In the genomic region with DNA sequence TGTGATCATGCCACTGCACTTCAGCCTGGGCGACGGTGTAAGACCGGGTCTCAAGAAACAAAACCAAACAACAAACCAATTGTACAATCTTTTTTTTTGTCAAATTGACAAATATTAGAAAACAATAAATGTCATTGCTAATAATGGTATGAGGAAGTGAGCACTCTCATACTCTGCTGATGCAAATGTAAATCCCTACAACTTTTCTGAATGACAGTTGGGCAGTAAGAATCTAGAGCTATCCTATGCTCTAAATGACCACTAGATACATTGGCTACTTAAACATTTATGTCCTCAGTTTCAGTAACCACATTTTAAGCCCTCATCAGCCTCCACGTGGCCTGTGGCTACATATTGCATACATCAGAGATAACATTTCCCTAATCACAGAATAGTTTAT, we compare ENCODE assay signal across 35 cellular contexts.
DNase-seq lines count a peak whose midpoint lies in the region; ATAC-seq, FAIRE-seq and TF ChIP-seq lines count a peak whose summit lies in the region.
"Had no signal": no experiment of that assay in that cellular context is flagged by ENCODE, and none has a peak within 500 bp of the region (broad histone marks: within the 10 kb centered on the region; RNA-seq: fewer than 3 reads in every experiment).

No MANE protein-coding gene starts in this region.

- H3K36me3 Mint-ChIP-seq in activated T-helper 17 cell treated with anti-CD3 and anti-CD28 coated beads, Interleukin-2, amount 50 U/mL, for 72 hours (ENCODE audit: low read depth): no peaks in the 10 kb centered on the region

- no peak overlapping the region for H3K27ac Mint-ChIP-seq in activated T-helper 17 cell treated with anti-CD3 and anti-CD28 coated beads, Interleukin-2, amount 50 U/mL, for 72 hours
- H3K27ac Mint-ChIP-seq: activated CD4-positive, alpha-beta memory T cell treated with anti-CD3 and anti-CD28 coated beads, Interleukin-2, amount 10 ng/mL, durations not matched to agents 7 days and 5 days; effector memory CD8-positive, alpha-beta T cell; stimulated activated naive CD8-positive, alpha-beta T cell treated with anti-CD3 and anti-CD28 coated beads, Interleukin-15, amount 100 ng/mL, for 72 hours had no signal

- TF ChIP-seq EP300 in A549 (IDR thresholded peaks at IDR 0.05): no peak

- no peaks in the 10 kb centered on the region for H3K4me1 Mint-ChIP-seq in activated T-helper 17 cell treated with anti-CD3 and anti-CD28 coated beads, Interleukin-2, amount 50 U/mL, for 72 hours
- H3K4me1 Mint-ChIP-seq: activated CD4-positive, alpha-beta memory T cell treated with anti-CD3 and anti-CD28 coated beads, Interleukin-2, amount 10 ng/mL, durations not matched to agents 7 days and 5 days; central memory CD8-positive, alpha-beta T cell; stimulated activated naive CD8-positive, alpha-beta T cell treated with anti-CD3 and anti-CD28 coated beads, Interleukin-15, amount 100 ng/mL, for 72 hours had no signal

- 61% methylated on average over 4 of the region's 4 CpGs for WGBS in A549 (ENCODE audit: missing lambda C conversion rate)

- no peaks in the 10 kb centered on the region for H3K4me1 ChIP-seq in A549
- H3K4me1 ChIP-seq: body of pancreas, left ventricle myocardium inferior had no signal

- POLR2A ChIA-PET in A549 (lab: Yijun Ruan, JAX): no interaction called here

- H3K9me3 Mint-ChIP-seq in activated T-helper 17 cell treated with anti-CD3 and anti-CD28 coated beads, Interleukin-2, amount 50 U/mL, for 72 hours: no peaks in the 10 kb centered on the region
- H3K9me3 Mint-ChIP-seq: activated CD4-positive, alpha-beta memory T cell treated with anti-CD3 and anti-CD28 coated beads, Interleukin-2, amount 10 ng/mL, durations not matched to agents 7 days and 5 days; central memory CD8-positive, alpha-beta T cell; effector memory CD8-positive, alpha-beta T cell; stimulated activated naive CD8-positive, alpha-beta T cell treated with anti-CD3 and anti-CD28 coated beads, Interleukin-15, amount 100 ng/mL, for 72 hours had no signal

- no peak overlapping the region for H3K4me3 Mint-ChIP-seq in activated T-helper 17 cell treated with anti-CD3 and anti-CD28 coated beads, Interleukin-2, amount 50 U/mL, for 72 hours
- H3K4me3 Mint-ChIP-seq: activated CD4-positive, alpha-beta memory T cell treated with anti-CD3 and anti-CD28 coated beads, Interleukin-2, amount 10 ng/mL, durations not matched to agents 7 days and 5 days; central memory CD8-positive, alpha-beta T cell; effector memory CD8-positive, alpha-beta T cell; stimulated activated naive CD8-positive, alpha-beta T cell treated with anti-CD3 and anti-CD28 coated beads, Interleukin-15, amount 100 ng/mL, for 72 hours had no signal

- in situ Hi-C loops in ACHN (cut with HindIII; ENCODE audit: low pct_ligation_motif_present, low pct_unique_long_range_greater_than_20kb, low sequenced_read_pairs): no loop called here

- no peak for FAIRE-seq in A549 (lab: Jason Lieb, UNC)
- FAIRE-seq: urothelium cell line had no signal

- H3K4me3 ChIP-seq in A549: no peak overlapping the region
- H3K4me3 ChIP-seq: body of pancreas, left ventricle myocardium inferior, ovary, skin epidermis, thoracic aorta had no signal

- H3K9me3 ChIP-seq in A549: no peaks in the 10 kb centered on the region
- H3K9me3 ChIP-seq: body of pancreas, left ventricle myocardium inferior, ovary, thoracic aorta had no signal

- no peak overlapping the region for H3K4me2 ChIP-seq in A549

- DNase-seq in A549 (ENCODE audit: low read depth in 1 of 2, low spot score in 1 of 2) (no peak), SIG-M5 treated with dmso at 0.1 percent for 504 hours (lab: John Stamatoyannopoulos, UW; ENCODE audit: unreplicated experiment) (no peak), ACHN (no peak)
- no peak for DNase-seq in stimulated activated CD4-positive, alpha-beta T cell treated with anti-CD3 and anti-CD28 coated beads, Interleukin-12 subunit alpha, Interleukin-12 subunit beta, amount 100 ng/mL, for 4 hours
- DNase-seq: activated CD4-positive, alpha-beta memory T cell treated with anti-CD3 and anti-CD28 coated beads, Interleukin-2, amount 10 ng/mL, durations not matched to agents 7 days and 5 days; activated CD4-positive, alpha-beta T cell treated with anti-CD3 and anti-CD28 coated beads for 1 hour; activated CD8-positive, alpha-beta memory T cell treated with anti-CD3 and anti-CD28 coated beads, Interleukin-2, amount 50 U/mL, for 4 hours; activated naive CD4-positive, alpha-beta T cell treated with Interleukin-2 at 50 U/mL for 16 hours; body of pancreas; COR-L47; DMS53; effector memory CD8-positive, alpha-beta T cell; GOT3; islet precursor cell; Karpas-422; left ventricle myocardium inferior; mesenchymal stem cell; NCI-H1436; NCI-H345; NCI-H748 treated with DMSO at 0.1 percent for 48 hours; ovary; Right ventricle myocardium superior; stimulated activated naive CD8-positive, alpha-beta T cell treated with anti-CD3 and anti-CD28 coated beads, Interleukin-15, amount 100 ng/mL, for 72 hours; T-helper 2 cell had no signal

- no peak for TF ChIP-seq RAD21 in A549 (conservative IDR thresholded peaks at IDR 0.05 in 1 of 2, IDR thresholded peaks at IDR 0.05 in 1 of 2)

- CTCF ChIA-PET in A549 (lab: Yijun Ruan, JAX): no interaction called here

- no peaks in the 10 kb centered on the region for H3K27me3 Mint-ChIP-seq in activated T-helper 17 cell treated with anti-CD3 and anti-CD28 coated beads, Interleukin-2, amount 50 U/mL, for 72 hours
- H3K27me3 Mint-ChIP-seq: activated CD4-positive, alpha-beta memory T cell treated with anti-CD3 and anti-CD28 coated beads, Interleukin-2, amount 10 ng/mL, durations not matched to agents 7 days and 5 days; central memory CD8-positive, alpha-beta T cell; effector memory CD8-positive, alpha-beta T cell; stimulated activated naive CD8-positive, alpha-beta T cell treated with anti-CD3 and anti-CD28 coated beads, Interleukin-15, amount 100 ng/mL, for 72 hours had no signal

- no peak for TF ChIP-seq POLR2A in A549 (IDR thresholded peaks at IDR 0.05; ENCODE audit: low read length)

- no peak overlapping the region for H3K27ac ChIP-seq in A549
- H3K27ac ChIP-seq: 22Rv1, body of pancreas, C4-2B, left ventricle myocardium inferior, ovary, skin epidermis, thoracic aorta had no signal

- ATAC-seq in A549 (no peak), GM19395 (IDR thresholded peaks at IDR 0.05; ENCODE audit: unreplicated experiment) (peak; percentile 80), HG02884 (IDR thresholded peaks at IDR 0.05; ENCODE audit: unreplicated experiment) (peak; percentile 50), HG03378 (IDR thresholded peaks at IDR 0.05; ENCODE audit: unreplicated experiment) (peak; percentile 58)
- no peak for ATAC-seq in activated T-helper 17 cell treated with anti-CD3 and anti-CD28 coated beads, Interleukin-2, amount 50 U/mL, for 72 hours (replicated peaks)
- ATAC-seq: body of pancreas; effector memory CD8-positive, alpha-beta T cell; Panc1; stimulated activated naive CD8-positive, alpha-beta T cell treated with anti-CD3 and anti-CD28 coated beads, Interleukin-15, amount 100 ng/mL, for 72 hours had no signal

- TF ChIP-seq CTCF in A549 (IDR thresholded peaks at IDR 0.05): no peak

TF ChIP-seq in A549, 52 proteins besides CTCF, POLR2A, EP300 and RAD21:
- TF ChIP-seq, protein P1, sequence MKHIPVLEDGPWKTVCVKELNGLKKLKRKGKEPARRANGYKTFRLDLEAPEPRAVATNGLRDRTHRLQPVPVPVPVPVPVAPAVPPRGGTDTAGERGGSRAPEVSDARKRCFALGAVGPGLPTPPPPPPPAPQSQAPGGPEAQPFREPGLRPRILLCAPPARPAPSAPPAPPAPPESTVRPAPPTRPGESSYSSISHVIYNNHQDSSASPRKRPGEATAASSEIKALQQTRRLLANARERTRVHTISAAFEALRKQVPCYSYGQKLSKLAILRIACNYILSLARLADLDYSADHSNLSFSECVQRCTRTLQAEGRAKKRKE (CRISPR knock-in tag; IDR thresholded peaks at IDR 0.05; ENCODE audit: low read depth): no peak
- peak; percentile 18 for TF ChIP-seq MAFK (IDR thresholded peaks at IDR 0.05; ENCODE audit: partially characterized antibody)

Comparison
In these comparisons a context has a peak if more than half of its experiments do, and no peak if none do; other contexts are left out.
1. ATAC-seq: peak in GM19395 (single experiment), HG02884 (single experiment) and HG03378 (single experiment); none in A549 (0 of 2) and activated T-helper 17 cell treated with anti-CD3 and anti-CD28 coated beads, Interleukin-2, amount 50 U/mL, for 72 hours (single experiment).